21 cellular contexts compared by ENCODE assay signal in the genomic region with DNA sequence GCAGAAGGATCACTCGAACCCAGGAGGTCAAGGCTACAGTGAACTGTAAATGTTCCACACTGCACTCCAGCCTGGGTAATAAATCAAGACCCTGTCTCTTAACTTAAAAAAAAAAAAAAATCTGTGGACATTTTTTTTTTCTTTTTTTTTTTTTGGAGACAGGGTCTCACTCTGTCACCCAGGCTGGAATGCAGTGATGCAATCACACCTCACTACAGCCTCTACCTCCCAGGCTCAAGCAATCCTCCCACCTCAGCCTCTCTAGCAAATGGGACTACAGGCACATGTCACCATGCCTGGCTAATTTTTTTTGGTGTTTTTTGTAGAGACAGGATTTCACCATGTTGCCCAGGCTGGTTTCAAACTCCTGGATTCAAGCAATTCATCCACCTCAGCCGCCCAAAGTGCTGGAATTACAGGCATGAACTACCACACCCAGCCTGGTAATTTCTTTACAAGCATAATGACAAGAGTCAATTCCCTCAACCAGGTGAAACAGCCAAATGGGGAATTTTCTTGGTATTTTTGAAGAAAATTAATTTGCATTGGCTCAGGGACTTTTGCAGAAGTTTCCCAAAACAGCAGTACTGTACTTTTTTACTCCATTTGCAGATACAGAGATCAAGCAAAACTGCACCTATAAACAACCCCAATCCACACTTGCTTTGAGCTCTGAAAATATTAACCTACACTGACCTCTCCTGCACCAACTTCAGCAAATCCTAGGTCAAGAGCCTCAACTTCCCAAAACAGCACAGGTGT. TPM values are rescaled to one million over a fixed set of nuclear protein-coding genes. Genes with fewer than 3 reads are reported as not detected.
DNase-seq lines count a peak whose midpoint lies in the region; ATAC-seq and TF ChIP-seq lines count a peak whose summit lies in the region.
"Had no signal": no experiment of that assay in that cellular context is flagged by ENCODE, and none has a peak within 500 bp of the region (broad histone marks: within the 10 kb centered on the region; RNA-seq: fewer than 3 reads in every experiment).

No MANE protein-coding gene starts in this region.

- no peak overlapping the region for H3K4me3 Mint-ChIP-seq in stimulated activated naive CD8-positive, alpha-beta T cell treated with anti-CD3 and anti-CD28 coated beads, Interleukin-15, Interleukin-2, amounts not matched to agents 100 ng/mL and 50 ng/mL, for 24 hours
- H3K4me3 Mint-ChIP-seq in IgD-negative memory B cell = peak overlapping the region; percentile 11 to 89 (median 59)
- H3K4me3 Mint-ChIP-seq: activated CD8-positive, alpha-beta memory T cell treated with anti-CD3 and anti-CD28 coated beads, Interleukin-2, amount 10 ng/mL, durations not matched to agents 7 days and 5 days; activated naive CD4-positive, alpha-beta T cell treated with anti-CD3 and anti-CD28 coated beads, Interleukin-2, amount 10 ng/mL, durations not matched to agents 7 days and 5 days; immature natural killer cell had no signal

- peaks cover 0 to 7% (median 0%) of the 10 kb centered on the region in 4 donors for H3K36me3 ChIP-seq in esophagus muscularis mucosa

- H3K27ac Mint-ChIP-seq in stimulated activated naive CD8-positive, alpha-beta T cell treated with anti-CD3 and anti-CD28 coated beads, Interleukin-15, Interleukin-2, amounts not matched to agents 100 ng/mL and 50 ng/mL, for 24 hours = peak overlapping the region; percentile 61
- H3K27ac Mint-ChIP-seq in IgD-negative memory B cell = peak overlapping the region; percentile 25 to 94 (median 87)
- H3K27ac Mint-ChIP-seq: activated CD8-positive, alpha-beta memory T cell treated with anti-CD3 and anti-CD28 coated beads, Interleukin-2, amount 10 ng/mL, durations not matched to agents 7 days and 5 days; activated naive CD4-positive, alpha-beta T cell treated with anti-CD3 and anti-CD28 coated beads, Interleukin-2, amount 10 ng/mL, durations not matched to agents 7 days and 5 days had no signal

- DNase-seq in stimulated activated naive CD8-positive, alpha-beta T cell treated with anti-CD3 and anti-CD28 coated beads, Interleukin-15, Interleukin-2, amounts not matched to agents 100 U/mL and 50 U/mL, for 24 hours = no peak
- DNase-seq in germinal center (ENCODE audit: low spot score) (peak; percentile 30), middle frontal gyrus (ENCODE audit: extremely low spot score, low spot score) (no peak), esophagus muscularis mucosa (ENCODE audit: extremely low spot score) (no peak), midbrain (lab: John Stamatoyannopoulos, UW) (no peak)
- DNase-seq: activated CD8-positive, alpha-beta memory T cell treated with anti-CD3 and anti-CD28 coated beads, Interleukin-2, amount 10 ng/mL, durations not matched to agents 7 days and 5 days; activated naive CD4-positive, alpha-beta T cell treated with anti-CD3 and anti-CD28 coated beads, Interleukin-2, amount 10 ng/mL, durations not matched to agents 7 days and 5 days; AML-193; Calu3; dorsolateral prefrontal cortex; immature natural killer cell; KG1; NCI-H1092 treated with DMSO at 0.1 percent for 48 hours; occipital lobe; stimulated activated CD4-positive, alpha-beta T cell treated with anti-CD3 and anti-CD28 coated beads, Interleukin-1b, Interleukin-23, amount 100 ng/mL, for 48 hours; SW 1271 had no signal

- no peak for TF ChIP-seq CTCF in esophagus muscularis mucosa (IDR thresholded peaks at IDR 0.05)

- H3K9me3 ChIP-seq in esophagus muscularis mucosa = no peaks in the 10 kb centered on the region
- H3K9me3 ChIP-seq: suprapubic skin had no signal

- H3K4me1 ChIP-seq in esophagus muscularis mucosa = peaks cover 36 to 57% (median 49%) of the 10 kb centered on the region in 4 donors

- peaks cover 46% of the 10 kb centered on the region for H3K4me1 Mint-ChIP-seq in stimulated activated naive CD8-positive, alpha-beta T cell treated with anti-CD3 and anti-CD28 coated beads, Interleukin-15, Interleukin-2, amounts not matched to agents 100 ng/mL and 50 ng/mL, for 24 hours (ENCODE audit: low read depth)
- peaks cover 49 to 53% (median 52%) of the 10 kb centered on the region in 3 donors for H3K4me1 Mint-ChIP-seq in IgD-negative memory B cell

- TF ChIP-seq EP300 in esophagus muscularis mucosa (IDR thresholded peaks at IDR 0.05) = no peak

- TF ChIP-seq POLR2A in esophagus muscularis mucosa (IDR thresholded peaks at IDR 0.05; ENCODE audit: low read depth) = no peak

- ATAC-seq in stimulated activated naive CD8-positive, alpha-beta T cell treated with anti-CD3 and anti-CD28 coated beads, Interleukin-15, Interleukin-2, amounts not matched to agents 100 U/mL and 50 U/mL, for 24 hours = no peak
- ATAC-seq in HG03097 (IDR thresholded peaks at IDR 0.05; ENCODE audit: low FRiP score, unreplicated experiment) = no peak
- ATAC-seq: activated CD8-positive, alpha-beta memory T cell treated with anti-CD3 and anti-CD28 coated beads, Interleukin-2, amount 10 ng/mL, durations not matched to agents 7 days and 5 days; sciatic nerve had no signal

- intact Hi-C loops in esophagus muscularis mucosa (cut with DNase I) = no loop called here

- peaks cover 13% of the 10 kb centered on the region for H3K36me3 Mint-ChIP-seq in stimulated activated naive CD8-positive, alpha-beta T cell treated with anti-CD3 and anti-CD28 coated beads, Interleukin-15, Interleukin-2, amounts not matched to agents 100 ng/mL and 50 ng/mL, for 24 hours (ENCODE audit: low read depth)
- peaks cover 3% of the 10 kb centered on the region for H3K36me3 Mint-ChIP-seq in IgD-negative memory B cell
- H3K36me3 Mint-ChIP-seq: immature natural killer cell had no signal

- H3K27me3 ChIP-seq in esophagus muscularis mucosa = no peaks in the 10 kb centered on the region
- H3K27me3 ChIP-seq: dorsolateral prefrontal cortex, suprapubic skin had no signal

- WGBS in esophagus muscularis mucosa = 95% methylated on average over 2 of the region's 2 CpGs

- H3K27me3 Mint-ChIP-seq in stimulated activated naive CD8-positive, alpha-beta T cell treated with anti-CD3 and anti-CD28 coated beads, Interleukin-15, Interleukin-2, amounts not matched to agents 100 ng/mL and 50 ng/mL, for 24 hours = no peaks in the 10 kb centered on the region
- H3K27me3 Mint-ChIP-seq in IgD-negative memory B cell = peaks cover 2% of the 10 kb centered on the region
- H3K27me3 Mint-ChIP-seq: activated CD8-positive, alpha-beta memory T cell treated with anti-CD3 and anti-CD28 coated beads, Interleukin-2, amount 10 ng/mL, durations not matched to agents 7 days and 5 days; activated naive CD4-positive, alpha-beta T cell treated with anti-CD3 and anti-CD28 coated beads, Interleukin-2, amount 10 ng/mL, durations not matched to agents 7 days and 5 days had no signal

- no peak overlapping the region for H3K27ac ChIP-seq in esophagus muscularis mucosa (replicated peaks in 1 of 4)
- H3K27ac ChIP-seq: dorsolateral prefrontal cortex, suprapubic skin had no signal

- H3K9me3 Mint-ChIP-seq in stimulated activated naive CD8-positive, alpha-beta T cell treated with anti-CD3 and anti-CD28 coated beads, Interleukin-15, Interleukin-2, amounts not matched to agents 100 ng/mL and 50 ng/mL, for 24 hours = no peaks in the 10 kb centered on the region
- H3K9me3 Mint-ChIP-seq in IgD-negative memory B cell = no peaks in the 10 kb centered on the region
- H3K9me3 Mint-ChIP-seq: activated naive CD4-positive, alpha-beta T cell treated with anti-CD3 and anti-CD28 coated beads, Interleukin-2, amount 10 ng/mL, durations not matched to agents 7 days and 5 days; immature natural killer cell had no signal

- no peak overlapping the region for H3K4me3 ChIP-seq in esophagus muscularis mucosa
- H3K4me3 ChIP-seq: dorsolateral prefrontal cortex, suprapubic skin had no signal

RNA-seq across cellular contexts. Expression of gene MRTFA, which starts 44.0 kb away (rescaled TPM):
- 17.2 TPM for polyA plus RNA-seq in IgD-negative memory B cell
- 10 to 100 TPM; 55.6 to 88.7 (median 73.6) TPM for total RNA-seq in esophagus muscularis mucosa
